ENCODE assay signal across 10 cellular contexts in genomic region chr9:129989740-129990139, GRCh38. TPM values are rescaled to one million over a fixed set of nuclear protein-coding genes. Genes with fewer than 3 reads are reported as not detected.
A peak's percentile ranks its signal among the peaks of the same experiment; 100 is the strongest.
DNase-seq lines count a peak whose midpoint lies in the region; ATAC-seq and TF ChIP-seq lines count a peak whose summit lies in the region.
"Had no signal": no experiment of that assay in that cellular context is flagged by ENCODE, and none has a peak within 500 bp of the region (broad histone marks: within the 10 kb centered on the region; RNA-seq: fewer than 3 reads in every experiment).

No MANE protein-coding gene starts in this region.

- H3K36me3 ChIP-seq in CD8-positive, alpha-beta T cell (ENCODE audit: insufficient read depth, low read length), result peaks cover 7% of the 10 kb centered on the region
- H3K36me3 ChIP-seq in Karpas-422 (ENCODE audit: insufficient read depth, low read length) (peaks cover 8% of the 10 kb centered on the region), mucosa of rectum (ENCODE audit: control insufficient read depth in 2 of 2, insufficient read depth in 2 of 2, low read length in 2 of 2) (peaks cover 4% of the 10 kb centered on the region in 2 donors)

- no peaks in the 10 kb centered on the region for H3K27me3 ChIP-seq in CD8-positive, alpha-beta T cell (ENCODE audit: insufficient read depth, low read length)
- no peaks in the 10 kb centered on the region for H3K27me3 ChIP-seq in Karpas-422 (ENCODE audit: low read length)
- no peaks in the 10 kb centered on the region for H3K27me3 ChIP-seq in mucosa of rectum (ENCODE audit: control insufficient read depth in 2 of 2, insufficient read depth in 2 of 2, low read length in 2 of 2)

- peaks cover 57% of the 10 kb centered on the region for H3K36me3 Mint-ChIP-seq in CD8-positive, alpha-beta T cell

- H3K4me1 Mint-ChIP-seq in CD8-positive, alpha-beta T cell (ENCODE audit: low read depth), result peaks cover 62% of the 10 kb centered on the region

- H3K27ac ChIP-seq in CD8-positive, alpha-beta T cell (ENCODE audit: low read depth, low read length), result no peak overlapping the region
- H3K27ac ChIP-seq in Karpas-422 (ENCODE audit: low read length) (peak overlapping the region; percentile 92), mucosa of rectum (ENCODE audit: low read depth in 2 of 2, low read length in 2 of 2) (peak overlapping the region; percentile 34 to 68)
- H3K27ac ChIP-seq: parathyroid adenoma had no signal

- H3K9me3 Mint-ChIP-seq in CD8-positive, alpha-beta T cell, result no peaks in the 10 kb centered on the region

- peak overlapping the region; percentile 85 for H3K27ac Mint-ChIP-seq in CD8-positive, alpha-beta T cell

- peak overlapping the region; percentile 78 for H3K4me2 ChIP-seq in Karpas-422 (ENCODE audit: low read depth, low read length, poor library complexity, severe bottlenecking)

- POLR2A ChIA-PET in CD8-positive, alpha-beta T cell (lab: Charles Lee), result interaction anchor here (1.2 kb wide), 1 partner anchor 64 kb away, joined by 4 read pairs; the partner anchor contains the start of gene GPR107

- CTCF ChIA-PET in CD8-positive, alpha-beta T cell (lab: Charles Lee), result interaction anchor here (0.6 kb wide), 1 partner anchor 39 kb away, joined by 3 read pairs; no protein-coding TSS in a partner anchor

- H4K20me1 ChIP-seq in Karpas-422 (ENCODE audit: insufficient read depth, low read depth, low read length), result peaks cover 8% of the 10 kb centered on the region; the same call in 1 of the 2 replicates

- peaks cover 88% of the 10 kb centered on the region for H3K79me2 ChIP-seq in Karpas-422 (ENCODE audit: low read length)

- peak overlapping the region; percentile 47 for H3K9ac ChIP-seq in Karpas-422 (ENCODE audit: low read length)
- H3K9ac ChIP-seq in mucosa of rectum (ENCODE audit: low read depth in 1 of 2, low read length in 2 of 2), result no peak overlapping the region
- H3K9ac ChIP-seq: parathyroid adenoma had no signal

- H2AFZ ChIP-seq in Karpas-422 (ENCODE audit: low read length), result no peak overlapping the region
- H2AFZ ChIP-seq: parathyroid adenoma had no signal

- DNase-seq in CD8-positive, alpha-beta T cell, result no peak
- DNase-seq in Karpas-422, result no peak
- DNase-seq in amniotic epithelial cell (ENCODE audit: low read depth), result peak; percentile 65
- DNase-seq: DND-41 had no signal

- H3K4me1 ChIP-seq in CD8-positive, alpha-beta T cell (ENCODE audit: insufficient read depth, low read length), result peaks cover 40% of the 10 kb centered on the region
- H3K4me1 ChIP-seq in Karpas-422 (ENCODE audit: low read length) (peaks cover 82% of the 10 kb centered on the region), mucosa of rectum (ENCODE audit: control insufficient read depth in 2 of 2, insufficient read depth in 2 of 2, low read length in 2 of 2) (peaks cover 0 to 11% of the 10 kb centered on the region in 2 donors)
- H3K4me1 ChIP-seq: parathyroid adenoma had no signal

- TF ChIP-seq CTCF in CD8-positive, alpha-beta T cell (IDR thresholded peaks at IDR 0.05), result no peak

- intact Hi-C loops in CD8-positive, alpha-beta T cell (cut with DNase I, micrococcal nuclease), result no loop called here

- no peak overlapping the region for H3K4me3 ChIP-seq in CD8-positive, alpha-beta T cell (ENCODE audit: low read depth, low read length)
- H3K4me3 ChIP-seq in Karpas-422 (ENCODE audit: low read length) (peak overlapping the region; percentile 56), mucosa of rectum (ENCODE audit: low read length in 2 of 2) (no peak overlapping the region)

- H3K9me3 ChIP-seq in CD8-positive, alpha-beta T cell (ENCODE audit: low read length), result no peaks in the 10 kb centered on the region
- H3K9me3 ChIP-seq in Karpas-422 (ENCODE audit: low read length), result no peaks in the 10 kb centered on the region
- no peaks in the 10 kb centered on the region for H3K9me3 ChIP-seq in mucosa of rectum (ENCODE audit: control insufficient read depth in 2 of 2, low read length in 2 of 2)

- no peaks in the 10 kb centered on the region for H3K9me2 ChIP-seq in Karpas-422 (replicated peaks; ENCODE audit: insufficient read depth, low read length)

- H3K27me3 Mint-ChIP-seq in CD8-positive, alpha-beta T cell (ENCODE audit: low read depth), result no peaks in the 10 kb centered on the region

- ATAC-seq in CD8-positive, alpha-beta T cell, result no peak
- ATAC-seq in HG02852 (IDR thresholded peaks at IDR 0.05; ENCODE audit: unreplicated experiment), result no peak
- no peak for ATAC-seq in GM21717 (IDR thresholded peaks at IDR 0.05; ENCODE audit: unreplicated experiment)
- ATAC-seq in GM19452 (IDR thresholded peaks at IDR 0.05; ENCODE audit: unreplicated experiment), result no peak
- no peak for ATAC-seq in GM21786 (IDR thresholded peaks at IDR 0.05; ENCODE audit: unreplicated experiment)

- H3K4me3 Mint-ChIP-seq in CD8-positive, alpha-beta T cell, result peak overlapping the region; percentile 19

RNA-seq across cellular contexts. Expression of gene FNBP1, which starts 53.2 kb away (rescaled TPM):
- total RNA-seq in CD8-positive, alpha-beta T cell, result 100 to 1,000 TPM; 169 to 194 TPM
- total RNA-seq in Karpas-422 (2014; rRNA removed; shearing (Covaris generic); ENCODE audit: low replicate concordance), result 205 and 280 TPM in 2 replicates
